In the genomic region with DNA sequence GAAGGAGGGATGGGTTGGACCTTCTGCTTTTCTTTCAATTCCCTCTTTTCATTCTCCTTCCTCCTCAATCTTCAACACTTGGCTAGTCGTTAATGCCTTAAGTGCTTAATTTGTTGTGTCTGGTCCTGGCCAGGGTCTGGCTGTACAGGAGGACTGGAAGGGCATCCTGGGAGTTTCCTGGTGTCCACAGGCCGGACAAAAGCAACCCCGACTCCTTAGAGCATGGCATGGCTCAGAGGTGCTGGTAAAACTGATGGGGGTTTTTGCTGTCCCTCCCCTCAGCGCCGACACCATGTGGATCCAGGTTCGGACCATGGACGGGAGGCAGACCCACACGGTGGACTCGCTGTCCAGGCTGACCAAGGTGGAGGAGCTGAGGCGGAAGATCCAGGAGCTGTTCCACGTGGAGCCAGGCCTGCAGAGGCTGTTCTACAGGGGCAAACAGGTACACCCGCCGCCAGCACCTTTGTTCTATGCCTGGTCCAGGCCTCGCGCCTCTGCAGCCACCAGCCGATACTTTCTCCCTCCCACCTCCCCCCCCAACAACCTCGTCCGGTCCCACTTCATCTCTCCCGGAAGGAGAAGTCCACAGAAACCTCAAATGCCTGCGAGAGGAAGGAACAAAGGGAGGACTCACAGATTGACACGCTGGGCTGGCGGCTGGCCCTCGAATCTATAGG, we compare ENCODE assay signal across 2 cellular contexts.
TF ChIP-seq lines count a peak whose summit lies in the region.

No MANE protein-coding gene starts in this region.

TF ChIP-seq in K562, 482 proteins besides CTCF, POLR2A, EP300 and RAD21 (continued from another document and continues in another):
- TF ChIP-seq, protein P1, sequence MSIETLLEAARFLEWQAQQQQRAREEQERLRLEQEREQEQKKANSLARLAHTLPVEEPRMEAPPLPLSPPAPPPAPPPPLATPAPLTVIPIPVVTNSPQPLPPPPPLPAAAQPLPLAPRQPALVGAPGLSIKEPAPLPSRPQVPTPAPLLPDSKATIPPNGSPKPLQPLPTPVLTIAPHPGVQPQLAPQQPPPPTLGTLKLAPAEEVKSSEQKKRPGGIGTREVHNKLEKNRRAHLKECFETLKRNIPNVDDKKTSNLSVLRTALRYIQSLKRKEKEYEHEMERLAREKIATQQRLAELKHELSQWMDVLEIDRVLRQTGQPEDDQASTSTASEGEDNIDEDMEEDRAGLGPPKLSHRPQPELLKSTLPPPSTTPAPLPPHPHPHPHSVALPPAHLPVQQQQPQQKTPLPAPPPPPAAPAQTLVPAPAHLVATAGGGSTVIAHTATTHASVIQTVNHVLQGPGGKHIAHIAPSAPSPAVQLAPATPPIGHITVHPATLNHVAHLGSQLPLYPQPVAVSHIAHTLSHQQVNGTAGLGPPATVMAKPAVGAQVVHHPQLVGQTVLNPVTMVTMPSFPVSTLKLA (conservative IDR thresholded peaks at IDR 0.05) = peak in 1 of 2 experiments; percentile 61; a peak in 2 of 4 replicates
- TF ChIP-seq GTF2E2 (tag; IDR thresholded peaks at IDR 0.05) (0 out of 2 replicates have a peak, but pooled peaks have one; percentile 49), DDX20 (tag; IDR thresholded peaks at IDR 0.05; ENCODE audit: low read depth) (no peak), SAP30 (IDR thresholded peaks at IDR 0.05; ENCODE audit: borderline replicate concordance, insufficient read depth, low read depth, low read length, poor library complexity, severe bottlenecking) (peak; percentile 23), ZZZ3 (IDR thresholded peaks at IDR 0.05) (no peak), L3MBTL2 (IDR thresholded peaks at IDR 0.05) (peak; percentile 78; the same call in 1 of the 2 replicates), ATF1 (CRISPR knock-in tag; IDR thresholded peaks at IDR 0.05) (no peak), ATF1 (tag; IDR thresholded peaks at IDR 0.05) (no peak), ZBED1 (IDR thresholded peaks at IDR 0.05) (no peak), FOXP1 (CRISPR knock-in tag; IDR thresholded peaks at IDR 0.05) (no peak; the same call in 1 of the 2 replicates), NCOA1 (IDR thresholded peaks at IDR 0.05; ENCODE audit: low read depth) (no peak), GABPA (tag; conservative IDR thresholded peaks at IDR 0.05; ENCODE audit: low read depth) (peak; percentile 56; the same call in 1 of the 2 replicates), MAFG (tag; conservative IDR thresholded peaks at IDR 0.05) (no peak)
- TF ChIP-seq, protein P2, sequence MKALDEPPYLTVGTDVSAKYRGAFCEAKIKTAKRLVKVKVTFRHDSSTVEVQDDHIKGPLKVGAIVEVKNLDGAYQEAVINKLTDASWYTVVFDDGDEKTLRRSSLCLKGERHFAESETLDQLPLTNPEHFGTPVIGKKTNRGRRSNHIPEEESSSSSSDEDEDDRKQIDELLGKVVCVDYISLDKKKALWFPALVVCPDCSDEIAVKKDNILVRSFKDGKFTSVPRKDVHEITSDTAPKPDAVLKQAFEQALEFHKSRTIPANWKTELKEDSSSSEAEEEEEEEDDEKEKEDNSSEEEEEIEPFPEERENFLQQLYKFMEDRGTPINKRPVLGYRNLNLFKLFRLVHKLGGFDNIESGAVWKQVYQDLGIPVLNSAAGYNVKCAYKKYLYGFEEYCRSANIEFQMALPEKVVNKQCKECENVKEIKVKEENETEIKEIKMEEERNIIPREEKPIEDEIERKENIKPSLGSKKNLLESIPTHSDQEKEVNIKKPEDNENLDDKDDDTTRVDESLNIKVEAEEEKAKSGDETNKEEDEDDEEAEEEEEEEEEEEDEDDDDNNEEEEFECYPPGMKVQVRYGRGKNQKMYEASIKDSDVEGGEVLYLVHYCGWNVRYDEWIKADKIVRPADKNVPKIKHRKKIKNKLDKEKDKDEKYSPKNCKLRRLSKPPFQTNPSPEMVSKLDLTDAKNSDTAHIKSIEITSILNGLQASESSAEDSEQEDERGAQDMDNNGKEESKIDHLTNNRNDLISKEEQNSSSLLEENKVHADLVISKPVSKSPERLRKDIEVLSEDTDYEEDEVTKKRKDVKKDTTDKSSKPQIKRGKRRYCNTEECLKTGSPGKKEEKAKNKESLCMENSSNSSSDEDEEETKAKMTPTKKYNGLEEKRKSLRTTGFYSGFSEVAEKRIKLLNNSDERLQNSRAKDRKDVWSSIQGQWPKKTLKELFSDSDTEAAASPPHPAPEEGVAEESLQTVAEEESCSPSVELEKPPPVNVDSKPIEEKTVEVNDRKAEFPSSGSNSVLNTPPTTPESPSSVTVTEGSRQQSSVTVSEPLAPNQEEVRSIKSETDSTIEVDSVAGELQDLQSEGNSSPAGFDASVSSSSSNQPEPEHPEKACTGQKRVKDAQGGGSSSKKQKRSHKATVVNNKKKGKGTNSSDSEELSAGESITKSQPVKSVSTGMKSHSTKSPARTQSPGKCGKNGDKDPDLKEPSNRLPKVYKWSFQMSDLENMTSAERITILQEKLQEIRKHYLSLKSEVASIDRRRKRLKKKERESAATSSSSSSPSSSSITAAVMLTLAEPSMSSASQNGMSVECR (CRISPR knock-in tag; IDR thresholded peaks at IDR 0.05) = 0 out of 2 replicates have a peak, but pooled peaks have one; percentile 52

TF ChIP-seq in HepG2, 621 proteins besides CTCF, POLR2A, EP300 and RAD21 (continued from another document and continues in another):
- TF ChIP-seq, protein P3, sequence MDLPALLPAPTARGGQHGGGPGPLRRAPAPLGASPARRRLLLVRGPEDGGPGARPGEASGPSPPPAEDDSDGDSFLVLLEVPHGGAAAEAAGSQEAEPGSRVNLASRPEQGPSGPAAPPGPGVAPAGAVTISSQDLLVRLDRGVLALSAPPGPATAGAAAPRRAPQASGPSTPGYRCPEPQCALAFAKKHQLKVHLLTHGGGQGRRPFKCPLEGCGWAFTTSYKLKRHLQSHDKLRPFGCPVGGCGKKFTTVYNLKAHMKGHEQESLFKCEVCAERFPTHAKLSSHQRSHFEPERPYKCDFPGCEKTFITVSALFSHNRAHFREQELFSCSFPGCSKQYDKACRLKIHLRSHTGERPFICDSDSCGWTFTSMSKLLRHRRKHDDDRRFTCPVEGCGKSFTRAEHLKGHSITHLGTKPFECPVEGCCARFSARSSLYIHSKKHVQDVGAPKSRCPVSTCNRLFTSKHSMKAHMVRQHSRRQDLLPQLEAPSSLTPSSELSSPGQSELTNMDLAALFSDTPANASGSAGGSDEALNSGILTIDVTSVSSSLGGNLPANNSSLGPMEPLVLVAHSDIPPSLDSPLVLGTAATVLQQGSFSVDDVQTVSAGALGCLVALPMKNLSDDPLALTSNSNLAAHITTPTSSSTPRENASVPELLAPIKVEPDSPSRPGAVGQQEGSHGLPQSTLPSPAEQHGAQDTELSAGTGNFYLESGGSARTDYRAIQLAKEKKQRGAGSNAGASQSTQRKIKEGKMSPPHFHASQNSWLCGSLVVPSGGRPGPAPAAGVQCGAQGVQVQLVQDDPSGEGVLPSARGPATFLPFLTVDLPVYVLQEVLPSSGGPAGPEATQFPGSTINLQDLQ (CRISPR knock-in tag; IDR thresholded peaks at IDR 0.05) = no peak
- TF ChIP-seq ZBTB20 (CRISPR knock-in tag; IDR thresholded peaks at IDR 0.05; ENCODE audit: borderline replicate concordance, low read depth) (no peak), POLR2AphosphoS5 (IDR thresholded peaks at IDR 0.05; ENCODE audit: low read depth, low read length) (no peak), ZNF816 (CRISPR knock-in tag; IDR thresholded peaks at IDR 0.05; ENCODE audit: borderline replicate concordance) (no peak), AGO1 (IDR thresholded peaks at IDR 0.05; ENCODE audit: low read depth, low read length, poor library complexity, severe bottlenecking) (no peak), CBX1 (IDR thresholded peaks at IDR 0.05; ENCODE audit: low read depth) (no peak), ZNF446 (CRISPR knock-in tag; IDR thresholded peaks at IDR 0.05) (no peak), JUN (CRISPR knock-in tag; IDR thresholded peaks at IDR 0.05) (no peak), HDAC1 (CRISPR knock-in tag; IDR thresholded peaks at IDR 0.05) (no peak), TEAD2 (CRISPR knock-in tag; IDR thresholded peaks at IDR 0.05) (no peak), ZSCAN31 (CRISPR knock-in tag; IDR thresholded peaks at IDR 0.05; ENCODE audit: low read depth) (no peak), SRSF9 (IDR thresholded peaks at IDR 0.05; ENCODE audit: borderline replicate concordance, insufficient read depth, low read depth, low read length, poor library complexity, severe bottlenecking) (no peak), ZSCAN9 (CRISPR knock-in tag; IDR thresholded peaks at IDR 0.05; ENCODE audit: borderline replicate concordance) (no peak), KLF15 (CRISPR knock-in tag; IDR thresholded peaks at IDR 0.05; ENCODE audit: borderline replicate concordance) (no peak), ZC3H4 (CRISPR knock-in tag; IDR thresholded peaks at IDR 0.05; ENCODE audit: borderline replicate concordance) (0 out of 2 replicates have a peak, but pooled peaks have one; percentile 28), ZNF703 (CRISPR knock-in tag; IDR thresholded peaks at IDR 0.05; ENCODE audit: borderline replicate concordance) (no peak), MATR3 (CRISPR knock-in tag; IDR thresholded peaks at IDR 0.05) (no peak)
- TF ChIP-seq, protein P4, sequence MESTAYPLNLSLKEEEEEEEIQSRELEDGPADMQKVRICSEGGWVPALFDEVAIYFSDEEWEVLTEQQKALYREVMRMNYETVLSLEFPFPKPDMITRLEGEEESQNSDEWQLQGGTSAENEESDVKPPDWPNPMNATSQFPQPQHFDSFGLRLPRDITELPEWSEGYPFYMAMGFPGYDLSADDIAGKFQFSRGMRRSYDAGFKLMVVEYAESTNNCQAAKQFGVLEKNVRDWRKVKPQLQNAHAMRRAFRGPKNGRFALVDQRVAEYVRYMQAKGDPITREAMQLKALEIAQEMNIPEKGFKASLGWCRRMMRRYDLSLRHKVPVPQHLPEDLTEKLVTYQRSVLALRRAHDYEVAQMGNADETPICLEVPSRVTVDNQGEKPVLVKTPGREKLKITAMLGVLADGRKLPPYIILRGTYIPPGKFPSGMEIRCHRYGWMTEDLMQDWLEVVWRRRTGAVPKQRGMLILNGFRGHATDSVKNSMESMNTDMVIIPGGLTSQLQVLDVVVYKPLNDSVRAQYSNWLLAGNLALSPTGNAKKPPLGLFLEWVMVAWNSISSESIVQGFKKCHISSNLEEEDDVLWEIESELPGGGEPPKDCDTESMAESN (CRISPR knock-in tag; conservative IDR thresholded peaks at IDR 0.05) = no peak
- TF ChIP-seq, protein P5, sequence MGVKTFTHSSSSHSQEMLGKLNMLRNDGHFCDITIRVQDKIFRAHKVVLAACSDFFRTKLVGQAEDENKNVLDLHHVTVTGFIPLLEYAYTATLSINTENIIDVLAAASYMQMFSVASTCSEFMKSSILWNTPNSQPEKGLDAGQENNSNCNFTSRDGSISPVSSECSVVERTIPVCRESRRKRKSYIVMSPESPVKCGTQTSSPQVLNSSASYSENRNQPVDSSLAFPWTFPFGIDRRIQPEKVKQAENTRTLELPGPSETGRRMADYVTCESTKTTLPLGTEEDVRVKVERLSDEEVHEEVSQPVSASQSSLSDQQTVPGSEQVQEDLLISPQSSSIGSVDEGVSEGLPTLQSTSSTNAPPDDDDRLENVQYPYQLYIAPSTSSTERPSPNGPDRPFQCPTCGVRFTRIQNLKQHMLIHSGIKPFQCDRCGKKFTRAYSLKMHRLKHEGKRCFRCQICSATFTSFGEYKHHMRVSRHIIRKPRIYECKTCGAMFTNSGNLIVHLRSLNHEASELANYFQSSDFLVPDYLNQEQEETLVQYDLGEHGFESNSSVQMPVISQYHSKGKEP (CRISPR knock-in tag; IDR thresholded peaks at IDR 0.05) = no peak
- TF ChIP-seq, protein P6, sequence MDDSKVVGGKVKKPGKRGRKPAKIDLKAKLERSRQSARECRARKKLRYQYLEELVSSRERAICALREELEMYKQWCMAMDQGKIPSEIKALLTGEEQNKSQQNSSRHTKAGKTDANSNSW (CRISPR knock-in tag; IDR thresholded peaks at IDR 0.05; ENCODE audit: borderline replicate concordance) = no peak
- TF ChIP-seq, protein P7, sequence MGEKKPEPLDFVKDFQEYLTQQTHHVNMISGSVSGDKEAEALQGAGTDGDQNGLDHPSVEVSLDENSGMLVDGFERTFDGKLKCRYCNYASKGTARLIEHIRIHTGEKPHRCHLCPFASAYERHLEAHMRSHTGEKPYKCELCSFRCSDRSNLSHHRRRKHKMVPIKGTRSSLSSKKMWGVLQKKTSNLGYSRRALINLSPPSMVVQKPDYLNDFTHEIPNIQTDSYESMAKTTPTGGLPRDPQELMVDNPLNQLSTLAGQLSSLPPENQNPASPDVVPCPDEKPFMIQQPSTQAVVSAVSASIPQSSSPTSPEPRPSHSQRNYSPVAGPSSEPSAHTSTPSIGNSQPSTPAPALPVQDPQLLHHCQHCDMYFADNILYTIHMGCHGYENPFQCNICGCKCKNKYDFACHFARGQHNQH (CRISPR knock-in tag; IDR thresholded peaks at IDR 0.05) = no peak
- TF ChIP-seq, protein P8, sequence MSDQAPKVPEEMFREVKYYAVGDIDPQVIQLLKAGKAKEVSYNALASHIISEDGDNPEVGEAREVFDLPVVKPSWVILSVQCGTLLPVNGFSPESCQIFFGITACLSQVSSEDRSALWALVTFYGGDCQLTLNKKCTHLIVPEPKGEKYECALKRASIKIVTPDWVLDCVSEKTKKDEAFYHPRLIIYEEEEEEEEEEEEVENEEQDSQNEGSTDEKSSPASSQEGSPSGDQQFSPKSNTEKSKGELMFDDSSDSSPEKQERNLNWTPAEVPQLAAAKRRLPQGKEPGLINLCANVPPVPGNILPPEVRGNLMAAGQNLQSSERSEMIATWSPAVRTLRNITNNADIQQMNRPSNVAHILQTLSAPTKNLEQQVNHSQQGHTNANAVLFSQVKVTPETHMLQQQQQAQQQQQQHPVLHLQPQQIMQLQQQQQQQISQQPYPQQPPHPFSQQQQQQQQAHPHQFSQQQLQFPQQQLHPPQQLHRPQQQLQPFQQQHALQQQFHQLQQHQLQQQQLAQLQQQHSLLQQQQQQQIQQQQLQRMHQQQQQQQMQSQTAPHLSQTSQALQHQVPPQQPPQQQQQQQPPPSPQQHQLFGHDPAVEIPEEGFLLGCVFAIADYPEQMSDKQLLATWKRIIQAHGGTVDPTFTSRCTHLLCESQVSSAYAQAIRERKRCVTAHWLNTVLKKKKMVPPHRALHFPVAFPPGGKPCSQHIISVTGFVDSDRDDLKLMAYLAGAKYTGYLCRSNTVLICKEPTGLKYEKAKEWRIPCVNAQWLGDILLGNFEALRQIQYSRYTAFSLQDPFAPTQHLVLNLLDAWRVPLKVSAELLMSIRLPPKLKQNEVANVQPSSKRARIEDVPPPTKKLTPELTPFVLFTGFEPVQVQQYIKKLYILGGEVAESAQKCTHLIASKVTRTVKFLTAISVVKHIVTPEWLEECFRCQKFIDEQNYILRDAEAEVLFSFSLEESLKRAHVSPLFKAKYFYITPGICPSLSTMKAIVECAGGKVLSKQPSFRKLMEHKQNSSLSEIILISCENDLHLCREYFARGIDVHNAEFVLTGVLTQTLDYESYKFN (CRISPR knock-in tag; conservative IDR thresholded peaks at IDR 0.05) = no peak
- TF ChIP-seq, protein P9, sequence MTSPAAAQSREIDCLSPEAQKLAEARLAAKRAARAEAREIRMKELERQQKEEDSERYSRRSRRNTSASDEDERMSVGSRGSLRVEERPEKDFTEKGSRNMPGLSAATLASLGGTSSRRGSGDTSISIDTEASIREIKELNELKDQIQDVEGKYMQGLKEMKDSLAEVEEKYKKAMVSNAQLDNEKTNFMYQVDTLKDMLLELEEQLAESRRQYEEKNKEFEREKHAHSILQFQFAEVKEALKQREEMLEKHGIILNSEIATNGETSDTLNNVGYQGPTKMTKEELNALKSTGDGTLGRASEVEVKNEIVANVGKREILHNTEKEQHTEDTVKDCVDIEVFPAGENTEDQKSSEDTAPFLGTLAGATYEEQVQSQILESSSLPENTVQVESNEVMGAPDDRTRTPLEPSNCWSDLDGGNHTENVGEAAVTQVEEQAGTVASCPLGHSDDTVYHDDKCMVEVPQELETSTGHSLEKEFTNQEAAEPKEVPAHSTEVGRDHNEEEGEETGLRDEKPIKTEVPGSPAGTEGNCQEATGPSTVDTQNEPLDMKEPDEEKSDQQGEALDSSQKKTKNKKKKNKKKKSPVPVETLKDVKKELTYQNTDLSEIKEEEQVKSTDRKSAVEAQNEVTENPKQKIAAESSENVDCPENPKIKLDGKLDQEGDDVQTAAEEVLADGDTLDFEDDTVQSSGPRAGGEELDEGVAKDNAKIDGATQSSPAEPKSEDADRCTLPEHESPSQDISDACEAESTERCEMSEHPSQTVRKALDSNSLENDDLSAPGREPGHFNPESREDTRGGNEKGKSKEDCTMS (CRISPR knock-in tag; conservative IDR thresholded peaks at IDR 0.05) = no peak
